1 cellular context compared by ENCODE assay signal in the genomic region with DNA sequence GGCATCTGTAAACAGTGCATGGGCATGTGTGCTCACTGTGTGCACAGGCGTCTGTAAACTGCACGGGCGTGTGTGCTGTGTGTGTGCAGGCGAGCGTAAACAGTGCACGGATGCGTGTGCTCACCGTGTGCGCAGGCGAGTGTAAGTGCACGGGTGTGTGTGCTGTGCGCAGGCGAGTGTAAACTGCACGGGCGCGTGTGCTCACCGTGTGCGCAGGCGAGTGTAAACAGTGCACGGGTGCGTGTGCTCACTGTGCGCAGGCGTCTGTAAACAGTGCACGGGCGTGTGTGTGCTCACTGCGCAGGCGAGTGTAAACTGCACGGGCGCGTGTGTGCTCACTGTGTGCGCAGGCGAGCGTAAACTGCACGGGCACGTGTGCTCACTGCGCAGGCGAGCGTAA.
TF ChIP-seq lines count a peak whose summit lies in the region.

No MANE protein-coding gene starts in this region.

TF ChIP-seq in H1, 55 proteins besides CTCF, POLR2A, EP300 and RAD21:
- no peak for TF ChIP-seq NANOG (IDR thresholded peaks at IDR 0.05; ENCODE audit: insufficient read depth, low read depth, low read length, poor library complexity, severe bottlenecking)
- no peak for TF ChIP-seq SP2 (IDR thresholded peaks at IDR 0.05; ENCODE audit: low read length)
- TF ChIP-seq MAFK (IDR thresholded peaks at IDR 0.05; ENCODE audit: low read depth, low read length): no peak
- TF ChIP-seq BRCA1 (IDR thresholded peaks at IDR 0.05; ENCODE audit: low read depth, low read length): no peak
- TF ChIP-seq KDM1A (IDR thresholded peaks at IDR 0.05; ENCODE audit: borderline replicate concordance, low read length): no peak
- no peak for TF ChIP-seq RBBP5 (IDR thresholded peaks at IDR 0.05; ENCODE audit: borderline replicate concordance, low read depth, low read length)
- no peak for TF ChIP-seq SAP30 (IDR thresholded peaks at IDR 0.05; ENCODE audit: insufficient read depth, insufficient replicate concordance, low read length)
- no peak for TF ChIP-seq CEBPB (IDR thresholded peaks at IDR 0.05; ENCODE audit: low read depth, low read length)
- no peak for TF ChIP-seq TAF7 (optimal IDR thresholded peaks at IDR 0.05; ENCODE audit: borderline replicate concordance, low read depth, low read length)
TF ChIP-seq in H1: peak in this region for 0.
